ENCODE assay signal across 8 cellular contexts in the genomic region with DNA sequence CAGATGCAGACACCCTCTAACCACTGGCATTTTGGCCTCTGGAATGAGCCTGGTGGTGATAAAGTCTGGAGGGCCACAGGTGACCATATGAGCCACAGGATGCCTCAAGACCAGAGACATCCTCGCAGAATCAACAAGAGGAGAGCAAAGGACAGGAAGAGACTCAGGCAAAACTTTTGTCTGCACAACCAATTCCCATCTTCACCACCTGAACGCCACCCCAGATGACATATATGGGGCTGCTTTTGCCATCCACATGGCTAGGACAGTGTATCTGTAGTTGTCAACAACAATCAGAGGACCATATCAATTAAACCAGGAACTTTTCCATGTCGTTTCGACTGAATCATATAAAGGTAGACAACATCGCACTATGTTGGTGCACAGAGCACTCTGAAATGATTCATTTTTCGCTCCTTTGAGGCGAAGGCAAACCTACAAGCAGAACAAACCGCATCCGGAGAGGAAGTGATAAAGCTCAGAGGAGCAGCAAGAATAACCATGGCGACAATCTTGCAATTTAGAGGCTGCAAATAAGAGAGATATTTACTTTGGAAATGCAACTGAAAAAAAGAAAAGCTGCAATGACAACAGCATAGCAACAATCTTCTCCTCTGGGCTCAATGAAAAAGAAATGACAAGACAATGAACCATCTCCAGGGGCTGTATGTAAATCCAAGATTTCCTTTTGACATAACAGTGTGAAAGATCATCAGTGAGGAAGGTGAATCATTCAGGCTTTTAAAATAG.
A peak's percentile ranks its signal among the peaks of the same experiment; 100 is the strongest.
DNase-seq lines count a peak whose midpoint lies in the region; ATAC-seq and TF ChIP-seq lines count a peak whose summit lies in the region.

No MANE protein-coding gene starts in this region.

- no peaks in the 10 kb centered on the region for H4K20me1 ChIP-seq in hepatocyte (ENCODE audit: insufficient read depth, poor library complexity, severe bottlenecking)

- no peak overlapping the region for H3K4me2 ChIP-seq in hepatocyte

- H3K4me1 Mint-ChIP-seq in osteocyte (ENCODE audit: unreplicated experiment) = peaks cover 22% of the 10 kb centered on the region

- no peaks in the 10 kb centered on the region for H3K9me3 ChIP-seq in KOPT-K1 (ENCODE audit: insufficient read depth, low read length, poor library complexity, severe bottlenecking)
- H3K9me3 ChIP-seq in hepatocyte (ENCODE audit: low read depth) = no peaks in the 10 kb centered on the region

- H3K27ac Mint-ChIP-seq in osteocyte (ENCODE audit: unreplicated experiment) = no peak overlapping the region

- no peak overlapping the region for H3K4me3 Mint-ChIP-seq in osteocyte (ENCODE audit: unreplicated experiment)

- ATAC-seq in GM21447 (IDR thresholded peaks at IDR 0.05; ENCODE audit: unreplicated experiment) = peak; percentile 44
- peak; percentile 13 for ATAC-seq in left lobe of liver

- H3K36me3 ChIP-seq in KOPT-K1 (ENCODE audit: insufficient read depth, low read length) = no peaks in the 10 kb centered on the region
- no peaks in the 10 kb centered on the region for H3K36me3 ChIP-seq in hepatocyte (replicated peaks; ENCODE audit: insufficient read depth, low read depth)

- H3K9me3 Mint-ChIP-seq in osteocyte (ENCODE audit: unreplicated experiment) = peaks cover 7% of the 10 kb centered on the region

- H3K27me3 ChIP-seq in hepatocyte = no peaks in the 10 kb centered on the region

- WGBS in hepatocyte (ENCODE audit: low lambda C conversion rate, missing lambda C conversion rate) = 79% methylated on average over 10 of the region's 10 CpGs

- H3K4me3 ChIP-seq in hepatocyte = no peak overlapping the region

- no peaks in the 10 kb centered on the region for H3K79me2 ChIP-seq in hepatocyte

- no peak overlapping the region for H2AFZ ChIP-seq in hepatocyte

- TF ChIP-seq CTCF in osteocyte (IDR thresholded peaks at IDR 0.05) = no peak
- no peak for TF ChIP-seq CTCF in hepatocyte (IDR thresholded peaks at IDR 0.05; ENCODE audit: poor library complexity)

- H3K9me2 ChIP-seq in hepatocyte (replicated peaks; ENCODE audit: insufficient read depth) = no peaks in the 10 kb centered on the region

- H3K27ac ChIP-seq in KOPT-K1 (ENCODE audit: low read depth, low read length, poor library complexity, severe bottlenecking) = peak overlapping the region; percentile 100
- H3K27ac ChIP-seq in hepatocyte = no peak overlapping the region

- no peaks in the 10 kb centered on the region for H3K4me1 ChIP-seq in hepatocyte (ENCODE audit: insufficient read depth)

- no peaks in the 10 kb centered on the region for H3K36me3 Mint-ChIP-seq in osteocyte (ENCODE audit: unreplicated experiment)

- H3K27me3 Mint-ChIP-seq in osteocyte (ENCODE audit: unreplicated experiment) = no peaks in the 10 kb centered on the region

- DNase-seq in CMK (ENCODE audit: low read depth) (peak; percentile 21), left lobe of liver (ENCODE audit: low spot score) (no peak), osteocyte (ENCODE audit: extremely low spot score, unreplicated experiment) (no peak), hepatocyte (ENCODE audit: low spot score) (no peak), amniotic stem cell (lab: John Stamatoyannopoulos, UW) (no peak)
- DNase-seq in activated CD4-positive, alpha-beta T cell treated with anti-CD3 and anti-CD28 coated beads, Interleukin-2, amount 50 U/mL, for 48 hours = peak; percentile 38 to 57

Comparison
In these comparisons a context has a peak if more than half of its experiments do, and no peak if none do; other contexts are left out.
1. DNase-seq: peak in CMK (single experiment) and activated CD4-positive, alpha-beta T cell treated with anti-CD3 and anti-CD28 coated beads, Interleukin-2, amount 50 U/mL, for 48 hours (2 of 2); none in left lobe of liver (single experiment), osteocyte (single experiment), hepatocyte (single experiment) and amniotic stem cell (single experiment).